In the genomic region with DNA sequence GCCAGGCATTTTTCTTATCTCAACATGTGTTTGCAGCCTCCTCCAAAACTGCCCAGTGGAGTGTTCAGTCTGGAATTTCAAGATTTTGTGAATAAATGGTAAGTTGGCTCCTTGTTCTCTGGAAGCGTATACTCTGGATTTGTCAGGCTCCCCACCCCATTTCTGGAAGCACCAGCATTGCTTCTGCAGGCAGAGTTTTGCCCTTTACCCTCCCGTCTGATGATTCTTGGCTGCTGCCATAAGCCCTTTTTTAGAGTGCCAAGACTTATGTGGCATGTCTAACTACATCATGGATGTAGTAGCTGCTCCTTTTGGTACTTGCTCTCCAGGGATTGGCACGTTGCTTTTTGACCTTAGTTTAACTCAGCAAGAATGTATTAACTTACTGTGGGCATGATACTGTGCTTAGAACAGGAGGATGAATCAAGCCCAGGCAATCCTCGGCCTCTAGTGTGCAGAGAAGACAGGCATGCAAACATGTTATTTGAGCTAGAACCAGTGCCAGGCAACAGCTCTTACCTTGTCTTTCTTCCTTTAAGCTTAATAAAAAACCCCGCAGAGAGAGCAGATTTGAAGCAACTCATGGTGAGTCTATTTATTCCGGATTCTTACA, we compare ENCODE assay signal across 30 cellular contexts. TPM values are rescaled to one million over a fixed set of nuclear protein-coding genes. Genes with fewer than 3 reads are reported as not detected.
DNase-seq lines count a peak whose midpoint lies in the region; ATAC-seq, FAIRE-seq and TF ChIP-seq lines count a peak whose summit lies in the region.
"Had no signal": no experiment of that assay in that cellular context is flagged by ENCODE, and none has a peak within 500 bp of the region (broad histone marks: within the 10 kb centered on the region; RNA-seq: fewer than 3 reads in every experiment).

No MANE protein-coding gene starts in this region.

- in situ Hi-C loops in HepG2 (cut with HindIII; ENCODE audit: extremely low pct_ligation_motif_present, low pct_unique_long_range_greater_than_20kb) = loop anchor here (25.0 kb wide), 1 partner anchor 102 kb away; a partner anchor contains a TSS

- DNase-seq in activated CD4-positive, alpha-beta memory T cell treated with anti-CD3 and anti-CD28 coated beads, Interleukin-2, amount 10 ng/mL, durations not matched to agents 7 days and 5 days = peak; percentile 8
- DNase-seq in activated CD4-positive, alpha-beta memory T cell treated with anti-CD3 and anti-CD28 coated beads for 36 hours = no peak
- DNase-seq in HepG2 (ENCODE audit: low spot score) (no peak), islet precursor cell (peak; percentile 34)
- no peak for DNase-seq in natural killer cell treated with Interleukin-12 subunit alpha and Interleukin-12 subunit beta and Interleukin-15 and Interleukin-18, amount 100 ng/mL, for 72 hours (ENCODE audit: low spot score)
- DNase-seq in effector CD8-positive, alpha-beta T cell (lab: John Stamatoyannopoulos, UW) = no peak
- DNase-seq: activated CD4-positive, alpha-beta T cell treated with anti-CD3 and anti-CD28 coated beads for 36 hours; activated effector memory CD4-positive, alpha-beta T cell treated with Interleukin-2 at 50 U/mL for 16 hours; EL; heart right ventricle; Kasumi-1; kidney glomerular epithelial cell; mammary epithelial cell; MV-4-11; NCI-H1436 treated with DMSO at 0.1 percent for 48 hours; SK-N-SH; spleen; stimulated activated CD4-positive, alpha-beta T cell treated with anti-CD3 and anti-CD28 coated beads, Interleukin-2, amount 100 ng/mL, for 48 hours had no signal

- no peak for TF ChIP-seq RAD21 in liver (IDR thresholded peaks at IDR 0.05)
- no peak for TF ChIP-seq RAD21 in HepG2 (CRISPR knock-in tag; IDR thresholded peaks at IDR 0.05)

- TF ChIP-seq CTCF in liver (IDR thresholded peaks at IDR 0.05; ENCODE audit: low read depth, low read length, missing input control) (no peak), HepG2 (CRISPR knock-in tag; IDR thresholded peaks at IDR 0.05) (no peak)

- no peak overlapping the region for H3K4me3 ChIP-seq in liver (ENCODE audit: low read depth in 1 of 3, low read length in 3 of 3)
- H3K4me3 ChIP-seq in HepG2 (replicated peaks in 1 of 3; ENCODE audit: insufficient read depth in 1 of 3, low read depth in 2 of 3, low read length in 3 of 3) = no peak overlapping the region
- H3K4me3 ChIP-seq: adrenal gland, heart right ventricle, right atrium auricular region, spleen, suprapubic skin had no signal

- H3K27ac ChIP-seq in liver (ENCODE audit: low read depth in 1 of 2, low read length in 2 of 2) (no peak overlapping the region), HepG2 (ENCODE audit: extremely low read length, insufficient read depth, low read length) (no peak overlapping the region)
- H3K27ac ChIP-seq: 22Rv1, adrenal gland, epithelial cell of prostate, parathyroid adenoma, right atrium auricular region, spleen, suprapubic skin had no signal

- no peaks in the 10 kb centered on the region for H3K9me3 Mint-ChIP-seq in activated CD4-positive, alpha-beta memory T cell treated with anti-CD3 and anti-CD28 coated beads, Interleukin-2, amount 10 ng/mL, durations not matched to agents 7 days and 5 days
- H3K9me3 Mint-ChIP-seq in activated CD4-positive, alpha-beta memory T cell treated with anti-CD3 and anti-CD28 coated beads for 36 hours = no peaks in the 10 kb centered on the region
- H3K9me3 Mint-ChIP-seq in natural killer cell treated with Interleukin-12 subunit alpha and Interleukin-12 subunit beta and Interleukin-15 and Interleukin-18, amount 100 ng/mL, for 72 hours = no peaks in the 10 kb centered on the region
- H3K9me3 Mint-ChIP-seq: brain; neural crest cell; T-helper 1 cell treated with Interleukin-12 subunit alpha and Interleukin-12 subunit beta and Interleukin-4 antibody, amounts not matched to agents 30 μg/mL and 1 μg/mL, for 36 hours had no signal

- no peak for TF ChIP-seq EP300 in HepG2 (IDR thresholded peaks at IDR 0.05; ENCODE audit: low read depth in 2 of 2, low read length in 2 of 2)
- no peak for TF ChIP-seq EP300 in HepG2 (CRISPR knock-in tag; IDR thresholded peaks at IDR 0.05; ENCODE audit: borderline replicate concordance)

- CTCF ChIA-PET in activated CD4-positive, alpha-beta memory T cell treated with anti-CD3 and anti-CD28 coated beads, Interleukin-2, amount 10 ng/mL, durations not matched to agents 7 days and 5 days (lab: Charles Lee) = interaction anchor here (1.3 kb wide), 1 partner anchor 10 kb away, joined by 3 read pairs; no protein-coding TSS in a partner anchor
- CTCF ChIA-PET in activated CD4-positive, alpha-beta memory T cell treated with anti-CD3 and anti-CD28 coated beads for 36 hours (lab: Charles Lee) = interaction anchor here (0.6 kb wide), 1 partner anchor 103 kb away, joined by 3 read pairs; a partner anchor contains a TSS
- CTCF ChIA-PET in HepG2 (lab: Yijun Ruan, JAX; ENCODE audit: low intra/inter-chr PET ratio, low total read pairs) = no interaction called here

- no peaks in the 10 kb centered on the region for H3K27me3 Mint-ChIP-seq in activated CD4-positive, alpha-beta memory T cell treated with anti-CD3 and anti-CD28 coated beads, Interleukin-2, amount 10 ng/mL, durations not matched to agents 7 days and 5 days
- H3K27me3 Mint-ChIP-seq in activated CD4-positive, alpha-beta memory T cell treated with anti-CD3 and anti-CD28 coated beads for 36 hours = no peaks in the 10 kb centered on the region
- no peaks in the 10 kb centered on the region for H3K27me3 Mint-ChIP-seq in natural killer cell treated with Interleukin-12 subunit alpha and Interleukin-12 subunit beta and Interleukin-15 and Interleukin-18, amount 100 ng/mL, for 72 hours
- H3K27me3 Mint-ChIP-seq: activated CD4-positive, alpha-beta T cell treated with anti-CD3 and anti-CD28 coated beads for 36 hours; brain had no signal

- H3K4me1 Mint-ChIP-seq in activated CD4-positive, alpha-beta memory T cell treated with anti-CD3 and anti-CD28 coated beads, Interleukin-2, amount 10 ng/mL, durations not matched to agents 7 days and 5 days = peaks cover 8% of the 10 kb centered on the region
- peaks cover 6% of the 10 kb centered on the region for H3K4me1 Mint-ChIP-seq in activated CD4-positive, alpha-beta memory T cell treated with anti-CD3 and anti-CD28 coated beads for 36 hours (ENCODE audit: low read depth)
- peaks cover 2 to 7% of the 10 kb centered on the region in 2 donors for H3K4me1 Mint-ChIP-seq in natural killer cell treated with Interleukin-12 subunit alpha and Interleukin-12 subunit beta and Interleukin-15 and Interleukin-18, amount 100 ng/mL, for 72 hours (ENCODE audit: low read depth in 2 of 2)
- H3K4me1 Mint-ChIP-seq: brain, neural crest cell had no signal

- H3K4me1 ChIP-seq in liver (ENCODE audit: control insufficient read depth in 4 of 4, insufficient read depth in 4 of 4, low read length in 3 of 4) (peaks cover 9 to 64% (median 54%) of the 10 kb centered on the region in 4 donors), HepG2 (ENCODE audit: insufficient read depth, low read length) (no peaks in the 10 kb centered on the region)
- H3K4me1 ChIP-seq: adrenal gland had no signal

- H3K36me3 ChIP-seq in liver (ENCODE audit: control insufficient read depth in 4 of 4, insufficient read depth in 3 of 4, low read depth in 1 of 4, low read length in 3 of 4) (peaks cover 3 to 40% (median 26%) of the 10 kb centered on the region in 4 donors), HepG2 (replicated peaks in 1 of 2; ENCODE audit: control insufficient read depth in 1 of 2, insufficient read depth in 2 of 2, low read length in 2 of 2) (peaks cover 21 to 67% of the 10 kb centered on the region in 2 experiments)

- H2AFZ ChIP-seq in HepG2 (ENCODE audit: low read length) = no peak overlapping the region
- H2AFZ ChIP-seq: parathyroid adenoma had no signal

- H3K27ac Mint-ChIP-seq in activated CD4-positive, alpha-beta memory T cell treated with anti-CD3 and anti-CD28 coated beads, Interleukin-2, amount 10 ng/mL, durations not matched to agents 7 days and 5 days = peak overlapping the region; percentile 19
- H3K27ac Mint-ChIP-seq in activated CD4-positive, alpha-beta memory T cell treated with anti-CD3 and anti-CD28 coated beads for 36 hours = no peak overlapping the region
- no peak overlapping the region for H3K27ac Mint-ChIP-seq in natural killer cell treated with Interleukin-12 subunit alpha and Interleukin-12 subunit beta and Interleukin-15 and Interleukin-18, amount 100 ng/mL, for 72 hours
- H3K27ac Mint-ChIP-seq: activated CD4-positive, alpha-beta T cell treated with anti-CD3 and anti-CD28 coated beads for 36 hours; T-helper 1 cell treated with Interleukin-12 subunit alpha and Interleukin-12 subunit beta and Interleukin-4 antibody, amounts not matched to agents 30 μg/mL and 1 μg/mL, for 36 hours had no signal

- no peak for FAIRE-seq in HepG2 (lab: Jason Lieb, UNC)
- FAIRE-seq: GM12892 had no signal

- no peak overlapping the region for H3K4me3 Mint-ChIP-seq in activated CD4-positive, alpha-beta memory T cell treated with anti-CD3 and anti-CD28 coated beads, Interleukin-2, amount 10 ng/mL, durations not matched to agents 7 days and 5 days
- H3K4me3 Mint-ChIP-seq in activated CD4-positive, alpha-beta memory T cell treated with anti-CD3 and anti-CD28 coated beads for 36 hours = no peak overlapping the region
- no peak overlapping the region for H3K4me3 Mint-ChIP-seq in natural killer cell treated with Interleukin-12 subunit alpha and Interleukin-12 subunit beta and Interleukin-15 and Interleukin-18, amount 100 ng/mL, for 72 hours
- H3K4me3 Mint-ChIP-seq: activated CD4-positive, alpha-beta T cell treated with anti-CD3 and anti-CD28 coated beads for 36 hours; brain; neural crest cell; T-helper 1 cell treated with Interleukin-12 subunit alpha and Interleukin-12 subunit beta and Interleukin-4 antibody, amounts not matched to agents 30 μg/mL and 1 μg/mL, for 36 hours had no signal

- H3K9me3 ChIP-seq in liver (ENCODE audit: control insufficient read depth in 4 of 4, low read length in 3 of 4) (no peaks in the 10 kb centered on the region), HepG2 (ENCODE audit: low read length) (no peaks in the 10 kb centered on the region)
- H3K9me3 ChIP-seq: adrenal gland, heart right ventricle, right atrium auricular region, SK-N-SH, spleen, suprapubic skin had no signal

- H3K27me3 ChIP-seq in liver (ENCODE audit: control insufficient read depth in 4 of 4, insufficient read depth in 4 of 4, low read length in 3 of 4) = no peaks in the 10 kb centered on the region
- no peaks in the 10 kb centered on the region for H3K27me3 ChIP-seq in HepG2 (ENCODE audit: control insufficient read depth in 1 of 2, insufficient read depth in 2 of 2, low read length in 2 of 2)
- H3K27me3 ChIP-seq: adrenal gland, heart right ventricle, right atrium auricular region, spleen, suprapubic skin had no signal

- H3K4me2 ChIP-seq in HepG2 (ENCODE audit: low read depth, low read length) = no peak overlapping the region
- H3K4me2 ChIP-seq: SK-N-SH had no signal

- no peak for TF ChIP-seq POLR2A in HepG2 (IDR thresholded peaks at IDR 0.05; ENCODE audit: insufficient read depth in 1 of 2, low read depth in 2 of 2, low read length in 2 of 2)

- H3K9ac ChIP-seq in liver (ENCODE audit: low read depth in 1 of 2, low read length in 2 of 2) = no peak overlapping the region
- no peak overlapping the region for H3K9ac ChIP-seq in HepG2 (ENCODE audit: insufficient read depth, low read depth, low read length)
- H3K9ac ChIP-seq: parathyroid adenoma, SK-N-SH had no signal

- intact Hi-C loops in activated CD4-positive, alpha-beta memory T cell treated with anti-CD3 and anti-CD28 coated beads for 36 hours (cut with micrococcal nuclease) = no loop called here
- intact Hi-C loops in HepG2 (cut with micrococcal nuclease; ENCODE audit: unreplicated experiment) = no loop called here

- no peak for ATAC-seq in HepG2
- ATAC-seq in natural killer cell treated with Interleukin-12 subunit alpha and Interleukin-12 subunit beta and Interleukin-15 and Interleukin-18, amount 100 ng/mL, for 72 hours = no peak
- ATAC-seq in GM21526 (IDR thresholded peaks at IDR 0.05; ENCODE audit: low FRiP score, unreplicated experiment) = no peak
- ATAC-seq: activated CD4-positive, alpha-beta T cell treated with anti-CD3 and anti-CD28 coated beads for 36 hours had no signal

- H3K36me3 Mint-ChIP-seq in activated CD4-positive, alpha-beta memory T cell treated with anti-CD3 and anti-CD28 coated beads, Interleukin-2, amount 10 ng/mL, durations not matched to agents 7 days and 5 days (ENCODE audit: low read depth) = peaks cover 72% of the 10 kb centered on the region
- peaks cover 39% of the 10 kb centered on the region for H3K36me3 Mint-ChIP-seq in activated CD4-positive, alpha-beta memory T cell treated with anti-CD3 and anti-CD28 coated beads for 36 hours
- peaks cover 10% of the 10 kb centered on the region for H3K36me3 Mint-ChIP-seq in natural killer cell treated with Interleukin-12 subunit alpha and Interleukin-12 subunit beta and Interleukin-15 and Interleukin-18, amount 100 ng/mL, for 72 hours

- no peaks in the 10 kb centered on the region for H4K20me1 ChIP-seq in HepG2 (ENCODE audit: insufficient read depth, low read length)

- H3K79me2 ChIP-seq in HepG2 (ENCODE audit: insufficient read depth, low read length) = no peaks in the 10 kb centered on the region
- H3K79me2 ChIP-seq: parathyroid adenoma had no signal

- BruUV-seq in HepG2 (replicated peaks; lab: Mats Ljungman, UMichigan) = no TSS peak

- POLR2A ChIA-PET in activated CD4-positive, alpha-beta memory T cell treated with anti-CD3 and anti-CD28 coated beads, Interleukin-2, amount 10 ng/mL, durations not matched to agents 7 days and 5 days (lab: Charles Lee) = interaction anchor here (1.5 to 2.9 kb wide), 3 partner anchors 9 to 101 kb away, joined by 3 to 8 read pairs (median 5); a partner anchor contains a TSS
- POLR2A ChIA-PET in activated CD4-positive, alpha-beta memory T cell treated with anti-CD3 and anti-CD28 coated beads for 36 hours (lab: Charles Lee) = no interaction called here
- POLR2A ChIA-PET in HepG2 (lab: Yijun Ruan, JAX) = interaction anchor here (1.0 to 1.4 kb wide), 2 partner anchors 10 to 16 kb away, joined by 3 to 4 read pairs; a partner anchor contains a TSS

- 53% methylated on average over 6 of the region's 6 CpGs for WGBS in liver
- WGBS in HepG2 (ENCODE audit: low lambda C conversion rate) = 97% methylated on average over 6 of the region's 6 CpGs

RNA-seq across cellular contexts. Expression of a gene that starts 8.3 kb away (rescaled TPM):
- total RNA-seq in activated CD4-positive, alpha-beta memory T cell treated with anti-CD3 and anti-CD28 coated beads, Interleukin-2, amount 10 ng/mL, durations not matched to agents 7 days and 5 days = 10 to 100 TPM; 16.7 to 17.2 TPM
- total RNA-seq in activated CD4-positive, alpha-beta memory T cell treated with anti-CD3 and anti-CD28 coated beads for 36 hours = 10 to 100 TPM; 23.4 to 25.3 TPM
- 10 to 100 TPM; 11.3 to 21.4 TPM for total RNA-seq in liver
- 10 to 100 TPM; 22.7 to 24.9 TPM for polyA plus RNA-seq in liver
- 36.2 and 49.3 TPM in 2 replicates for total RNA-seq in HepG2 (2016; rRNA removed; fragmentation: Illumina TruSeq; extraction: Trizol)
- total RNA-seq in HepG2 (2016; cell fraction: cytosol; rRNA removed; fragmentation: Illumina TruSeq; extraction: Trizol; ENCODE audit: low read depth) = 30.3 and 42.4 TPM in 2 replicates
- total RNA-seq in HepG2 (2016; cell fraction: insoluble cytoplasmic fraction; rRNA removed; fragmentation: Illumina TruSeq; extraction: Trizol) = 39.3 and 50.4 TPM in 2 replicates
- total RNA-seq in HepG2 (2016; cell fraction: membrane; rRNA removed; fragmentation: Illumina TruSeq; extraction: Trizol) = 47.2 and 52.6 TPM in 2 replicates
- total RNA-seq in HepG2 (2016; cell fraction: nucleus; rRNA removed; fragmentation: Illumina TruSeq; extraction: Trizol) = 21.5 and 24.4 TPM in 2 replicates
- 13.4 and 14.8 TPM in 2 replicates for polyA plus RNA-seq in HepG2 (2011; rRNA removed)
- polyA plus RNA-seq in HepG2 (2011; cell fraction: cytosol; rRNA removed) = 18.1 and 19.5 TPM in 2 replicates
- 8.6 and 9.4 TPM in 2 replicates for polyA plus RNA-seq in HepG2 (2011; cell fraction: nucleus; rRNA removed)
- 20.4 and 21.1 TPM in 2 replicates for polyA plus RNA-seq in HepG2 (2012)
- polyA plus RNA-seq in HepG2 (2016; cell fraction: cytosol; fragmentation: Illumina TruSeq; extraction: Trizol; ENCODE audit: low read depth) = 30.8 and 41.9 TPM in 2 replicates
- 48.6 and 53.3 TPM in 2 replicates for polyA plus RNA-seq in HepG2 (2016; cell fraction: insoluble cytoplasmic fraction; fragmentation: Illumina TruSeq; extraction: Trizol; ENCODE audit: low read depth)
- polyA plus RNA-seq in HepG2 (2016; cell fraction: membrane; fragmentation: Illumina TruSeq; extraction: Trizol; ENCODE audit: low read depth) = 34.8 and 48.0 TPM in 2 replicates
- polyA plus RNA-seq in HepG2 (2016; cell fraction: nucleus; fragmentation: Illumina TruSeq; extraction: Trizol; ENCODE audit: insufficient read depth, low read depth) = 30.6 TPM in 2 replicates
- 3.6 and 18.9 TPM in 2 replicates for polyA minus RNA-seq in HepG2 (2011; rRNA and poly(A)+ RNA removed; ENCODE audit: low replicate concordance)
- 5.8 and 8.1 TPM in 2 replicates for polyA minus RNA-seq in HepG2 (2011; cell fraction: cytosol; rRNA and poly(A)+ RNA removed)
- polyA minus RNA-seq in HepG2 (2011; cell fraction: nucleus; rRNA and poly(A)+ RNA removed) = 11.3 and 17.2 TPM in 2 replicates
- 10 to 100 TPM; 21.8 to 30.8 TPM for total RNA-seq in natural killer cell treated with Interleukin-12 subunit alpha and Interleukin-12 subunit beta and Interleukin-15 and Interleukin-18, amount 100 ng/mL, for 72 hours

RNA-seq across cellular contexts. Expression of a gene that starts 15.4 kb away (rescaled TPM):
- total RNA-seq in activated CD4-positive, alpha-beta memory T cell treated with anti-CD3 and anti-CD28 coated beads, Interleukin-2, amount 10 ng/mL, durations not matched to agents 7 days and 5 days = 1,000 to 10,000 TPM; 2,309 to 2,338 TPM
- 1,000 to 10,000 TPM; 5,151 to 5,211 TPM for total RNA-seq in activated CD4-positive, alpha-beta memory T cell treated with anti-CD3 and anti-CD28 coated beads for 36 hours
- total RNA-seq in liver (1,000 to 10,000 TPM; 1,530 to 1,638 TPM), HepG2 (2016; rRNA removed; fragmentation: Illumina TruSeq; extraction: Trizol) (3,630 and 4,972 TPM in 2 replicates)
- polyA plus RNA-seq in liver (1,000 to 10,000 TPM in 1 of 2 donors, 100 to 1,000 TPM in 1; 323 to 1,351 TPM), HepG2 (2011; rRNA removed) (3,960 and 4,467 TPM in 2 replicates)
- total RNA-seq in HepG2 (2016; cell fraction: cytosol; rRNA removed; fragmentation: Illumina TruSeq; extraction: Trizol; ENCODE audit: low read depth) = 1,158 and 1,199 TPM in 2 replicates
- total RNA-seq in HepG2 (2016; cell fraction: insoluble cytoplasmic fraction; rRNA removed; fragmentation: Illumina TruSeq; extraction: Trizol) = 3,592 and 4,979 TPM in 2 replicates
- total RNA-seq in HepG2 (2016; cell fraction: membrane; rRNA removed; fragmentation: Illumina TruSeq; extraction: Trizol) = 7,983 and 8,792 TPM in 2 replicates
- total RNA-seq in HepG2 (2016; cell fraction: nucleus; rRNA removed; fragmentation: Illumina TruSeq; extraction: Trizol) = 1,360 and 1,490 TPM in 2 replicates
- 5,248 and 5,827 TPM in 2 replicates for polyA plus RNA-seq in HepG2 (2011; cell fraction: cytosol; rRNA removed)
- polyA plus RNA-seq in HepG2 (2011; cell fraction: nucleus; rRNA removed) = 1,317 and 1,448 TPM in 2 replicates
- polyA plus RNA-seq in HepG2 (2012) = 3,526 and 4,575 TPM in 2 replicates
- 4,015 and 4,840 TPM in 2 replicates for polyA plus RNA-seq in HepG2 (2016; cell fraction: cytosol; fragmentation: Illumina TruSeq; extraction: Trizol; ENCODE audit: low read depth)
- 4,603 and 4,764 TPM in 2 replicates for polyA plus RNA-seq in HepG2 (2016; cell fraction: insoluble cytoplasmic fraction; fragmentation: Illumina TruSeq; extraction: Trizol; ENCODE audit: low read depth)
- polyA plus RNA-seq in HepG2 (2016; cell fraction: membrane; fragmentation: Illumina TruSeq; extraction: Trizol; ENCODE audit: low read depth) = 7,818 and 8,825 TPM in 2 replicates
- 2,081 and 2,237 TPM in 2 replicates for polyA plus RNA-seq in HepG2 (2016; cell fraction: nucleus; fragmentation: Illumina TruSeq; extraction: Trizol; ENCODE audit: insufficient read depth, low read depth)
- 4,301 and 6,437 TPM in 2 replicates for polyA minus RNA-seq in HepG2 (2011; rRNA and poly(A)+ RNA removed; ENCODE audit: low replicate concordance)
- 1,474 and 1,645 TPM in 2 replicates for polyA minus RNA-seq in HepG2 (2011; cell fraction: cytosol; rRNA and poly(A)+ RNA removed)
- 662 and 844 TPM in 2 replicates for polyA minus RNA-seq in HepG2 (2011; cell fraction: nucleus; rRNA and poly(A)+ RNA removed)
- 1,000 to 10,000 TPM; 1,786 to 1,827 TPM for total RNA-seq in natural killer cell treated with Interleukin-12 subunit alpha and Interleukin-12 subunit beta and Interleukin-15 and Interleukin-18, amount 100 ng/mL, for 72 hours

RNA-seq across cellular contexts. Expression of a gene that starts 15.8 kb away (rescaled TPM):
- total RNA-seq in activated CD4-positive, alpha-beta memory T cell treated with anti-CD3 and anti-CD28 coated beads, Interleukin-2, amount 10 ng/mL, durations not matched to agents 7 days and 5 days = 10 to 100 TPM; 28.9 to 30.0 TPM
- total RNA-seq in activated CD4-positive, alpha-beta memory T cell treated with anti-CD3 and anti-CD28 coated beads for 36 hours = 10 to 100 TPM; 29.6 to 31.1 TPM
- total RNA-seq in liver (10 to 100 TPM in 1 of 2 donors, 1 to 10 TPM in 1; 3.5 to 11.3 TPM), HepG2 (2016; rRNA removed; fragmentation: Illumina TruSeq; extraction: Trizol) (27.8 and 44.6 TPM in 2 replicates)
- polyA plus RNA-seq in liver (1 to 10 TPM; 1.5 to 2.3 TPM), HepG2 (2011; rRNA removed) (6.9 and 9.5 TPM in 2 replicates)
- total RNA-seq in HepG2 (2016; cell fraction: cytosol; rRNA removed; fragmentation: Illumina TruSeq; extraction: Trizol; ENCODE audit: low read depth) = 21.2 and 22.9 TPM in 2 replicates
- 26.2 and 47.7 TPM in 2 replicates for total RNA-seq in HepG2 (2016; cell fraction: insoluble cytoplasmic fraction; rRNA removed; fragmentation: Illumina TruSeq; extraction: Trizol)
- 14.1 and 15.5 TPM in 2 replicates for total RNA-seq in HepG2 (2016; cell fraction: membrane; rRNA removed; fragmentation: Illumina TruSeq; extraction: Trizol)
- total RNA-seq in HepG2 (2016; cell fraction: nucleus; rRNA removed; fragmentation: Illumina TruSeq; extraction: Trizol) = 19.8 and 20.1 TPM in 2 replicates
- 2.9 and 4.0 TPM in 2 replicates for polyA plus RNA-seq in HepG2 (2011; cell fraction: cytosol; rRNA removed)
- polyA plus RNA-seq in HepG2 (2011; cell fraction: nucleus; rRNA removed) = 3.8 and 6.9 TPM in 2 replicates
- polyA plus RNA-seq in HepG2 (2012) = 5.2 and 10.2 TPM in 2 replicates
- polyA plus RNA-seq in HepG2 (2016; cell fraction: cytosol; fragmentation: Illumina TruSeq; extraction: Trizol; ENCODE audit: low read depth) = 1.7 and 1.9 TPM in 2 replicates
- 35.0 and 37.1 TPM in 2 replicates for polyA plus RNA-seq in HepG2 (2016; cell fraction: insoluble cytoplasmic fraction; fragmentation: Illumina TruSeq; extraction: Trizol; ENCODE audit: low read depth)
- 5.2 and 8.1 TPM in 2 replicates for polyA plus RNA-seq in HepG2 (2016; cell fraction: membrane; fragmentation: Illumina TruSeq; extraction: Trizol; ENCODE audit: low read depth)
- polyA plus RNA-seq in HepG2 (2016; cell fraction: nucleus; fragmentation: Illumina TruSeq; extraction: Trizol; ENCODE audit: insufficient read depth, low read depth) = 21.1 and 23.2 TPM in 2 replicates
- 11.7 and 60.8 TPM in 2 replicates for polyA minus RNA-seq in HepG2 (2011; rRNA and poly(A)+ RNA removed; ENCODE audit: low replicate concordance)
- 5.7 and 6.9 TPM in 2 replicates for polyA minus RNA-seq in HepG2 (2011; cell fraction: cytosol; rRNA and poly(A)+ RNA removed)
- polyA minus RNA-seq in HepG2 (2011; cell fraction: nucleus; rRNA and poly(A)+ RNA removed) = 11.2 and 12.8 TPM in 2 replicates
- total RNA-seq in natural killer cell treated with Interleukin-12 subunit alpha and Interleukin-12 subunit beta and Interleukin-15 and Interleukin-18, amount 100 ng/mL, for 72 hours = 10 to 100 TPM; 24.6 to 45.0 TPM

Comparison
In these comparisons a context has a peak if more than half of its experiments do, and no peak if none do; other contexts are left out.
1. DNase-seq: peak in activated CD4-positive, alpha-beta memory T cell treated with anti-CD3 and anti-CD28 coated beads, Interleukin-2, amount 10 ng/mL, durations not matched to agents 7 days and 5 days (single experiment) and islet precursor cell (single experiment); none in activated CD4-positive, alpha-beta memory T cell treated with anti-CD3 and anti-CD28 coated beads for 36 hours (single experiment), HepG2 (single experiment), natural killer cell treated with Interleukin-12 subunit alpha and Interleukin-12 subunit beta and Interleukin-15 and Interleukin-18, amount 100 ng/mL, for 72 hours (single experiment) and effector CD8-positive, alpha-beta T cell (single experiment).